In the genomic region with DNA sequence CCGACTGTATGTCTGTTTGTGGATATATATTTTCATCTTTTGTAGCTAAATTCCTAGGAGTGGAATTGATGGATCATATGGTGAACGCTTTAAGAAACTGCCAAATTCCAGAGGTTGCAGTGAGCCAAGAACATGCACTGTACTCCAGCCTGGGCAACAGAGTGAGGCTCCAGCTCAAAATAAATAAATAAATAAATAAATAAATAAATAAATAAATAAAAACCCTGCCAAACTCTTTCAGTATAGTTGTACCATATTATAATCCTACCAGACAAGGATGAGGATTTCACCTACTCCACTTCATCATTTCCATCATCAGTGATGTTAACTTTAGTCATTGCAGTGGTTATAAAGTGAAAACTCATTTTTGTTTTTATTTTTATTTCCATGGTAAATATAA, we compare ENCODE assay signal across 8 cellular contexts.
"Had no signal": no experiment of that assay in that cellular context is flagged by ENCODE, and none has a peak within 500 bp of the region (broad histone marks: within the 10 kb centered on the region; RNA-seq: fewer than 3 reads in every experiment).

No MANE protein-coding gene starts in this region.

- DNase-seq: GDM1, GF-D8 had no signal

- H3K4me3 ChIP-seq: GM12878 had no signal

- ATAC-seq: GM12878 had no signal

- FAIRE-seq: G401.6, GM12878, GM12891, GM12892, GM18507, GM19239 had no signal
